Comparison of ENCODE assay signal across 8 cellular contexts in the genomic region with DNA sequence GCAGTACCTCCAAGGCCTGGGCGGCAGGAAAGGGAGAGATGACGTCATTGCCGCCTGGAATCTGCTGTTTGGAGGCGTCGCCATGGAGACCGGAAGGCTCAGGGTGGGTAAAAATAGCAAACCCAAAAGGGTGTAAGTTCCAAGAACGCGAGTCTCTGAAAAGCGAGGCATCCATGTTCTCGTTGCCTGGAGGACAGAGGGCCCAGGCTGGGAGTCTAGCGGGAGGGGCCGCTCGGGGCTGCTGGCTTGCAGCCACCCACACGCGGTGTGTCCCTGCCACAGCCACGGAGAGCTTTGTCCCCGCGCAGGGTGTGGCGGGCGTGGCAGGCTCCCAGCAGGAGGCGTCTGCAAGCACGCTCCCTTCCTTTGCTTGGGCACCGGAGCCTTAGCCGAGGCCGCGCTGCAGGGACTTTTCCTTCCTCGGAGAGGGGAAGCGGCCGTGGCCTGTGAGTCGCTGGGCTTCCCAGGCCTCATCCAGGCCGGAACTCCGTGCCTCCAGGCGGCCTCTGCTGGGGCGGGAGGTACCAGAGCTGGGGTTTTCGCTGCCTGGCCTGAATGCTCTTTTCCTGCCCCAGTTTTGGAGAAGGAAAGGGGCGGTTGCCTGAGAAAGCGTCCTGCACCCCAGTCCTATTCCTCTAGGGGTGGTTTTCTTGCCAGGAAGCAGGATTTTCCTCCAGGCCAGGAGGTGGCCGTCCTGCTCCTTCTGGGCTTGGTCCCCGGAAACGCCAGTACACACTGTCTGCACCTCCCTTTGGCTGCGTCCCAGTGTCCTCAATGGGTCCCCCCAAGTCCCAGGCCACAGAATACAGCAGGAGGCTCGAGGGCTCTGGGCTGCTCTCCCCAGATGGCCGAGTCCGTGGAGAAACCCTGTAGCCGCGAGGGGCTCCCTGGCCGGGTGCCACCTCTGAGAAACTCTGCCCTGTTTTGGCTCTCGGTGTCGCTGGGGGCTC. TPM values are rescaled to one million over a fixed set of nuclear protein-coding genes. Genes with fewer than 3 reads are reported as not detected.
DNase-seq lines count a peak whose midpoint lies in the region; TF ChIP-seq lines count a peak whose summit lies in the region.

No MANE protein-coding gene starts in this region.

- H3K4me2 ChIP-seq in H9 (ENCODE audit: insufficient read depth, insufficient read length, low read length), result peak overlapping the region; percentile 1
- peak overlapping the region; percentile 33; the same call in 1 of the 2 replicates for H3K4me2 ChIP-seq in SK-N-SH

- no peaks in the 10 kb centered on the region; the same call in 1 of the 2 replicates for H3K27me3 Mint-ChIP-seq in H9 (ENCODE audit: low read depth)
- H3K27me3 Mint-ChIP-seq in MCF 10A (ENCODE audit: insufficient read depth, unreplicated experiment), result no peaks in the 10 kb centered on the region
- H3K27me3 Mint-ChIP-seq in Caco-2 (ENCODE audit: insufficient read depth, unreplicated experiment), result no peaks in the 10 kb centered on the region

- H3F3A ChIP-seq in SK-N-SH (replicated peaks; ENCODE audit: insufficient read depth), result peaks cover 11% of the 10 kb centered on the region

- BruUV-seq in MCF 10A (replicated peaks; lab: Mats Ljungman, UMichigan), result no TSS peak
- BruUV-seq in Caco-2 (replicated peaks; lab: Mats Ljungman, UMichigan), result no TSS peak

- no peak for DNase-seq in AG09309 (ENCODE audit: low read depth)
- DNase-seq in H9, result peak; percentile 95
- DNase-seq in SK-N-SH, result peak; percentile 86
- DNase-seq in MCF 10A (ENCODE audit: unreplicated experiment), result peak; percentile 89
- DNase-seq in hepatic stellate cell (ENCODE audit: low spot score), result peak; percentile 98
- peak; percentile 58 to 98 (median 82) for DNase-seq in posterior cingulate gyrus
- no peak for DNase-seq in Caco-2
- DNase-seq in NCI-H1092 (lab: John Stamatoyannopoulos, UW), result no peak

- H3K4me3 ChIP-seq in AG09309 (ENCODE audit: control insufficient read depth, low read depth, low read length) (peak overlapping the region; percentile 25), SK-N-SH (ENCODE audit: low read depth in 2 of 2, low read length in 1 of 2) (no peak overlapping the region; a peak in 1 of 4 replicates), Caco-2 (ENCODE audit: low read depth, low read length) (no peak overlapping the region)

- H3K4me3 Mint-ChIP-seq in H9, result peak overlapping the region; percentile 52 to 57; a peak in 4 of 5 replicates
- peak overlapping the region; percentile 16 for H3K4me3 Mint-ChIP-seq in MCF 10A (ENCODE audit: unreplicated experiment)
- no peak overlapping the region for H3K4me3 Mint-ChIP-seq in Caco-2 (ENCODE audit: unreplicated experiment)

- no peak for TF ChIP-seq RAD21 in SK-N-SH (IDR thresholded peaks at IDR 0.05; ENCODE audit: low read length)

- H3K18ac ChIP-seq in H9 (ENCODE audit: insufficient read length, low read depth, low read length), result peak overlapping the region; percentile 98

- no peaks in the 10 kb centered on the region for H3K23me2 ChIP-seq in H9 (ENCODE audit: insufficient read length, low read depth, low read length, poor library complexity, severe bottlenecking)

- H3K27me3 ChIP-seq in H9 (ENCODE audit: insufficient read depth, low read length), result no peaks in the 10 kb centered on the region
- H3K27me3 ChIP-seq in SK-N-SH (ENCODE audit: insufficient read depth), result no peaks in the 10 kb centered on the region
- H3K27me3 ChIP-seq in Caco-2 (replicated peaks; ENCODE audit: control insufficient read depth, insufficient read depth, low read length), result no peaks in the 10 kb centered on the region

- H3K36me3 Mint-ChIP-seq in H9 (ENCODE audit: insufficient read depth in 1 of 3, low read depth in 3 of 3) (no peaks in the 10 kb centered on the region; a peak in 1 of 7 replicates), MCF 10A (ENCODE audit: insufficient read depth, unreplicated experiment) (no peaks in the 10 kb centered on the region), Caco-2 (ENCODE audit: insufficient read depth, unreplicated experiment) (no peaks in the 10 kb centered on the region)

- TF ChIP-seq EP300 in SK-N-SH (IDR thresholded peaks at IDR 0.05; ENCODE audit: borderline replicate concordance in 1 of 2, low read depth in 1 of 2, low read length in 1 of 2), result no peak

- H3K4me1 ChIP-seq in H9 (ENCODE audit: insufficient read depth, low read length) (no peaks in the 10 kb centered on the region), SK-N-SH (ENCODE audit: control insufficient read depth in 1 of 2, insufficient read depth in 2 of 2, low read depth in 1 of 2, low read length in 1 of 2) (peaks cover 19 to 41% of the 10 kb centered on the region in 2 experiments; a peak in 2 of 4 replicates), Caco-2 (no peaks in the 10 kb centered on the region)

- H3K79me1 ChIP-seq in H9 (ENCODE audit: insufficient read depth, low read depth, low read length, poor library complexity, severe bottlenecking), result no peaks in the 10 kb centered on the region

- peak overlapping the region; percentile 77 for H4K91ac ChIP-seq in H9 (ENCODE audit: insufficient read length, low read depth, low read length)

- intact Hi-C loops in MCF 10A (cut with micrococcal nuclease), result loop anchor here (1.0 kb wide), 2 partner anchors 17 to 168 kb away; no protein-coding TSS in a partner anchor
- intact Hi-C loops in posterior cingulate gyrus (cut with DNase I), result no loop called here
- intact Hi-C loops in Caco-2 (cut with micrococcal nuclease; ENCODE audit: unreplicated experiment), result no loop called here

- peak overlapping the region; percentile 68 for H2BK12ac ChIP-seq in H9 (ENCODE audit: insufficient read length, low read depth, low read length)

- TF ChIP-seq CTCF in AG09309 (IDR thresholded peaks at IDR 0.05; ENCODE audit: control insufficient read depth, insufficient read depth, low read depth, low read length, missing control alignments) (peak; percentile 45), H9 (conservative IDR thresholded peaks at IDR 0.05) (peak; percentile 24; the same call in 2 of the 3 replicates), SK-N-SH (IDR thresholded peaks at IDR 0.05) (no peak; the same call in 1 of the 2 replicates), MCF 10A (IDR thresholded peaks at IDR 0.05; ENCODE audit: unreplicated experiment) (peak; percentile 13), Caco-2 (IDR thresholded peaks at IDR 0.05; ENCODE audit: insufficient read depth in 1 of 2, low read depth in 1 of 2, low read length in 1 of 2, severe bottlenecking in 1 of 2, unreplicated experiment in 1 of 2) (no peak)

- no peak overlapping the region for H3K56ac ChIP-seq in H9 (ENCODE audit: insufficient read length, low read depth, low read length)

- no peak overlapping the region for H2AK5ac ChIP-seq in H9 (ENCODE audit: insufficient read length, low read length)

- peaks cover 7 to 21% of the 10 kb centered on the region in 2 experiments for H3K4me1 Mint-ChIP-seq in H9
- H3K4me1 Mint-ChIP-seq in MCF 10A (ENCODE audit: insufficient read depth, unreplicated experiment), result peaks cover 14% of the 10 kb centered on the region
- H3K4me1 Mint-ChIP-seq in Caco-2 (ENCODE audit: low read depth, unreplicated experiment), result no peaks in the 10 kb centered on the region

- no CpG with 5 or more reads among the region's 49 CpGs for WGBS in H9 (ENCODE audit: extremely low coverage, insufficient read length, low lambda C conversion rate)
- WGBS in SK-N-SH (ENCODE audit: low lambda C conversion rate), result 62% methylated on average over 24 of the region's 49 CpGs

- peak overlapping the region; percentile 99 for H3K14ac ChIP-seq in H9 (ENCODE audit: insufficient read depth, low read length)

- H4K5ac ChIP-seq in H9 (ENCODE audit: insufficient read length, low read depth, low read length), result no peak overlapping the region

- no peaks in the 10 kb centered on the region for H3K9me3 Mint-ChIP-seq in H9
- H3K9me3 Mint-ChIP-seq in MCF 10A (ENCODE audit: unreplicated experiment), result no peaks in the 10 kb centered on the region
- H3K9me3 Mint-ChIP-seq in Caco-2 (ENCODE audit: unreplicated experiment), result no peaks in the 10 kb centered on the region

- H2AFZ ChIP-seq in H9 (ENCODE audit: low read length), result no peak overlapping the region
- peak overlapping the region; percentile 60; the same call in 1 of the 2 replicates for H2AFZ ChIP-seq in SK-N-SH (ENCODE audit: low read depth)

- H3K9me3 ChIP-seq in H9 (ENCODE audit: control insufficient read depth, low read depth, low read length), result no peaks in the 10 kb centered on the region
- no peaks in the 10 kb centered on the region for H3K9me3 ChIP-seq in SK-N-SH
- no peaks in the 10 kb centered on the region for H3K9me3 ChIP-seq in Caco-2

- no peaks in the 10 kb centered on the region for H3K79me2 ChIP-seq in H9 (ENCODE audit: insufficient read depth, low read length)
- H3K79me2 ChIP-seq in SK-N-SH (ENCODE audit: insufficient read depth), result no peaks in the 10 kb centered on the region

- H3K4ac ChIP-seq in H9 (ENCODE audit: low read depth, low read length), result peak overlapping the region; percentile 61

- CTCF ChIA-PET in SK-N-SH (lab: Yijun Ruan, JAX), result interaction anchor here (1.7 to 1.9 kb wide), 2 partner anchors 18 to 103 kb away, joined by 6 to 10 read pairs; a partner anchor contains a TSS
- CTCF ChIA-PET in MCF 10A (lab: Yijun Ruan, JAX), result interaction anchor here (0.8 to 5.0 kb wide), 6 partner anchors 17 to 199 kb away, joined by 3 to 27 read pairs (median 6); a partner anchor contains a TSS
- CTCF ChIA-PET in Caco-2 (lab: Charles Lee), result no interaction called here

- peak overlapping the region; percentile 87 for H2BK120ac ChIP-seq in H9 (ENCODE audit: low read depth, low read length, poor library complexity, severe bottlenecking)

- no peak overlapping the region for H2BK5ac ChIP-seq in H9 (ENCODE audit: insufficient read length, low read length)

- H4K20me1 ChIP-seq in H9 (ENCODE audit: control insufficient read depth, insufficient read depth, insufficient read length), result no peaks in the 10 kb centered on the region
- no peaks in the 10 kb centered on the region for H4K20me1 ChIP-seq in SK-N-SH (ENCODE audit: insufficient read depth)

- no peak overlapping the region for H2BK15ac ChIP-seq in H9 (ENCODE audit: low read depth, low read length)

- peak overlapping the region; percentile 47 to 94 (median 88); a peak in 5 of 7 replicates for H3K27ac Mint-ChIP-seq in H9
- H3K27ac Mint-ChIP-seq in MCF 10A (ENCODE audit: low read depth, unreplicated experiment), result peak overlapping the region; percentile 83
- H3K27ac Mint-ChIP-seq in Caco-2 (ENCODE audit: unreplicated experiment), result no peak overlapping the region

- no peaks in the 10 kb centered on the region for H3K9me2 ChIP-seq in SK-N-SH

- H4K8ac ChIP-seq in H9 (replicated peaks; ENCODE audit: insufficient read length, low read depth, low read length), result no peak overlapping the region

- peak overlapping the region; percentile 10 for H3K9ac ChIP-seq in H9 (ENCODE audit: extremely low read depth, insufficient read length, low read length)
- peak overlapping the region; percentile 30; the same call in 1 of the 2 replicates for H3K9ac ChIP-seq in SK-N-SH

- no peaks in the 10 kb centered on the region for H3K36me3 ChIP-seq in SK-N-SH (replicated peaks in 1 of 2; ENCODE audit: control insufficient read depth in 1 of 2, insufficient read depth in 2 of 2, low read length in 1 of 2)
- no peaks in the 10 kb centered on the region for H3K36me3 ChIP-seq in Caco-2 (ENCODE audit: control insufficient read depth, insufficient read depth, low read length)

- no peak overlapping the region for H3T11ph ChIP-seq in H9 (ENCODE audit: low read length)

- no peak overlapping the region for H3K23ac ChIP-seq in H9 (ENCODE audit: insufficient read length, low read depth, low read length)

- peak overlapping the region; percentile 5 for H3K27ac ChIP-seq in H9 (ENCODE audit: insufficient read length, low read depth, low read length)
- H3K27ac ChIP-seq in SK-N-SH (ENCODE audit: low read depth in 2 of 2, low read length in 1 of 2), result peak overlapping the region; percentile 58 to 84; a peak in 3 of 4 replicates

- POLR2A ChIA-PET in SK-N-SH (lab: Yijun Ruan, JAX), result no interaction called here
- POLR2A ChIA-PET in MCF 10A (lab: Yijun Ruan, JAX), result interaction anchor here (0.7 to 2.0 kb wide), 4 partner anchors 16 to 179 kb away, joined by 3 to 15 read pairs (median 8); a partner anchor contains a TSS
- POLR2A ChIA-PET in Caco-2 (lab: Charles Lee), result no interaction called here

- H2BK20ac ChIP-seq in H9 (ENCODE audit: low read depth, low read length, poor library complexity, severe bottlenecking), result no peak overlapping the region

RNA-seq across cellular contexts. Expression of a gene that starts 15.3 kb away (rescaled TPM):
- total RNA-seq in H9 (2021), result 88.8 and 89.5 TPM in 2 replicates
- polyA plus RNA-seq in SK-N-SH (2012; rRNA removed), result 3.5 and 7.2 TPM in 2 replicates
- polyA plus RNA-seq in SK-N-SH (2012; cell fraction: cytosol; rRNA removed), result 7.1 and 8.9 TPM in 2 replicates
- polyA plus RNA-seq in SK-N-SH (2012; cell fraction: nucleus; rRNA removed), result 14.0 and 14.8 TPM in 2 replicates
- 42.7 and 53.7 TPM in 2 replicates for total RNA-seq in MCF 10A (2022)
- 38.2 and 39.8 TPM in 2 replicates for total RNA-seq in Caco-2 (2022)

RNA-seq across cellular contexts. Expression of a gene that starts 18.2 kb away (rescaled TPM):
- 119 and 125 TPM in 2 replicates for total RNA-seq in H9 (2021)
- polyA plus RNA-seq in SK-N-SH (2012; rRNA removed), result 35.6 and 58.3 TPM in 2 replicates
- 26.9 and 34.4 TPM in 2 replicates for polyA plus RNA-seq in SK-N-SH (2012; cell fraction: cytosol; rRNA removed)
- polyA plus RNA-seq in SK-N-SH (2012; cell fraction: nucleus; rRNA removed), result 75.0 and 112 TPM in 2 replicates
- 75.9 and 88.8 TPM in 2 replicates for total RNA-seq in MCF 10A (2022)
- total RNA-seq in Caco-2 (2022), result 62.5 and 72.4 TPM in 2 replicates

Comparison
In these comparisons a context has a peak if more than half of its experiments do, and no peak if none do; other contexts are left out.
1. DNase-seq: peak in H9 (single experiment), SK-N-SH (single experiment), MCF 10A (single experiment), hepatic stellate cell (single experiment) and posterior cingulate gyrus (10 of 10); none in AG09309 (single experiment), Caco-2 (0 of 2) and NCI-H1092 (single experiment).
2. CTCF ChIP-seq: peak in AG09309 (single experiment), H9 (single experiment) and MCF 10A (single experiment); none in SK-N-SH (single experiment) and Caco-2 (0 of 2).